In the genomic region with DNA sequence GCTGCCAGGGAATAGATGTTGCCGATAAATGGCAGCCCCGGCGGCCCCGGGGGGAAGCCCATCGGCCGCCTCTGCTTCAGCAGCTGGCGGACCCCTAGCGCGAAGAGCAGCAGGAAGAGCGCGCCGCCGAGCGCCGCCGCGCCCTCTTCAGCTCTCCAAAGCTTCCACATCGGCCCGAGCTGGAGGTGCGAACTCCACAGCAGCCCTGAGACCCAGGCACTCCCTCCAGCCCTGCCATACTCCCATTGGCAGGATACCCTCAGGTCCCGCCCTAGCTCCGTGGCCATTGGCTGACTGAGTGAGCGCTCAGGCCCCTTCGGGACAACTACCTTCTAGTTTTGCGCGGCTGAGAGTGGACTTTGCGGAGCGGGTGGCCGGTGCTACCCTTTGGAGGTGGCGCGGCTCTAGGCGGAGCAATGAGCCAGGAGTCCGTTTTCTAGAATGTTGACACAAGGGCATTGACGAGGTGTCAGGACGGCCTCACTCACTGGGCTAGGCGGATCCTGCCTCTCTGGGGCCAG, we compare ENCODE assay signal across 8 cellular contexts. TPM values are rescaled to one million over a fixed set of nuclear protein-coding genes. Genes with fewer than 3 reads are reported as not detected.
A peak's percentile ranks its signal among the peaks of the same experiment; 100 is the strongest.
DNase-seq lines count a peak whose midpoint lies in the region; ATAC-seq and TF ChIP-seq lines count a peak whose summit lies in the region.

A gene with protein sequence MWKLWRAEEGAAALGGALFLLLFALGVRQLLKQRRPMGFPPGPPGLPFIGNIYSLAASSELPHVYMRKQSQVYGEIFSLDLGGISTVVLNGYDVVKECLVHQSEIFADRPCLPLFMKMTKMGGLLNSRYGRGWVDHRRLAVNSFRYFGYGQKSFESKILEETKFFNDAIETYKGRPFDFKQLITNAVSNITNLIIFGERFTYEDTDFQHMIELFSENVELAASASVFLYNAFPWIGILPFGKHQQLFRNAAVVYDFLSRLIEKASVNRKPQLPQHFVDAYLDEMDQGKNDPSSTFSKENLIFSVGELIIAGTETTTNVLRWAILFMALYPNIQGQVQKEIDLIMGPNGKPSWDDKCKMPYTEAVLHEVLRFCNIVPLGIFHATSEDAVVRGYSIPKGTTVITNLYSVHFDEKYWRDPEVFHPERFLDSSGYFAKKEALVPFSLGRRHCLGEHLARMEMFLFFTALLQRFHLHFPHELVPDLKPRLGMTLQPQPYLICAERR (minus strand): TSS at position 196 of the 521 bp plus-strand sequence. CDS start 26 bp downstream, at position 170.

- H3K4me1 Mint-ChIP-seq in activated B cell treated with CpG ODN at 0.5 μM for 24 hours: peaks cover 26% of the 10 kb centered on the region

- POLR2A ChIA-PET in activated B cell treated with CpG ODN at 0.5 μM for 24 hours (lab: Charles Lee): interaction anchor here (0.9 to 3.4 kb wide), 16 partner anchors 11 to 1429 kb away, joined by 3 to 58 read pairs (median 9); partner anchors contain the start of genes BTBD10, COPB1, FAR1 and PDE3B

- peak within 1 kb of the TSS; percentile 52 for H3K27ac ChIP-seq in caudate nucleus (ENCODE audit: low read depth, low read length)

- intact Hi-C loops in activated B cell treated with CpG ODN at 0.5 μM for 24 hours (cut with micrococcal nuclease): loop anchor here (1.0 to 5.0 kb wide), 8 partner anchors 80 to 1615 kb away; partner anchors contain the start of genes BMAL1, CALCA and FAR1

- H3K27me3 Mint-ChIP-seq in activated B cell treated with CpG ODN at 0.5 μM for 24 hours: no peaks in the 10 kb centered on the region

- H3K9me3 Mint-ChIP-seq in activated B cell treated with CpG ODN at 0.5 μM for 24 hours: no peaks in the 10 kb centered on the region

- H3K27ac Mint-ChIP-seq in activated B cell treated with CpG ODN at 0.5 μM for 24 hours: peak within 1 kb of the TSS; percentile 97

- ATAC-seq in GM19023 (IDR thresholded peaks at IDR 0.05; ENCODE audit: unreplicated experiment) (peak; percentile 95), HG03196 (IDR thresholded peaks at IDR 0.05; ENCODE audit: unreplicated experiment) (peak; percentile 96), activated B cell treated with CpG ODN at 0.5 μM for 24 hours (ENCODE audit: low read depth) (peak; percentile 84)

- H3K4me3 Mint-ChIP-seq in activated B cell treated with CpG ODN at 0.5 μM for 24 hours: peak within 1 kb of the TSS; percentile 94

- no peak for TF ChIP-seq CTCF in activated B cell treated with CpG ODN at 0.5 μM for 24 hours (IDR thresholded peaks at IDR 0.05)

- peaks cover 7% of the 10 kb centered on the region for H3K36me3 Mint-ChIP-seq in activated B cell treated with CpG ODN at 0.5 μM for 24 hours (ENCODE audit: low read depth)

- peak; percentile 99 for DNase-seq in AG08395 (ENCODE audit: low spot score)
- peak; percentile 94 for DNase-seq in NCI-H226
- DNase-seq in activated B cell treated with CpG ODN at 0.5 μM for 24 hours: peak; percentile 85
- DNase-seq in caudate nucleus (lab: John Stamatoyannopoulos, UW): peak; percentile 15 to 97 (median 87)
- DNase-seq in inferior parietal cortex (ENCODE audit: extremely low spot score): peak; percentile 94
- DNase-seq in stimulated activated CD4-positive, alpha-beta T cell treated with anti-CD3 and anti-CD28 coated beads, Interleukin-12 subunit alpha, Interleukin-12 subunit beta, amount 100 ng/mL, for 24 hours (ENCODE audit: low read depth in 2 of 2): peak; percentile 77 to 82

- CTCF ChIA-PET in activated B cell treated with CpG ODN at 0.5 μM for 24 hours (lab: Charles Lee): interaction anchor here (0.6 to 4.7 kb wide), 9 partner anchors 11 to 372 kb away, joined by 3 to 73 read pairs (median 3); partner anchors contain the start of gene PSMA1

RNA-seq across cellular contexts. Expression of the gene that starts here (rescaled TPM):
- 20.1 and 22.0 TPM in 2 replicates for total RNA-seq in activated B cell treated with CpG ODN at 0.5 μM for 24 hours

Comparison
In these comparisons a context has a peak if more than half of its experiments do, and no peak if none do; other contexts are left out.
1. Peak in every context shown above with its lines: DNase-seq, ATAC-seq and H3K27ac ChIP-seq.